In genomic region chr11:64867748-64868462, GRCh38 we compare ENCODE assay signal across 8 cellular contexts. TPM values are rescaled to one million over a fixed set of nuclear protein-coding genes. Genes with fewer than 3 reads are reported as not detected.
DNase-seq lines count a peak whose midpoint lies in the region; ATAC-seq, FAIRE-seq and TF ChIP-seq lines count a peak whose summit lies in the region.

No MANE protein-coding gene starts in this region.

- peak overlapping the region; percentile 93 for H3K27ac Mint-ChIP-seq in CD4-positive, alpha-beta T cell
- H3K27ac Mint-ChIP-seq in osteocyte (ENCODE audit: unreplicated experiment): peak overlapping the region; percentile 7

- H3K27me3 ChIP-seq in CD4-positive, alpha-beta T cell (ENCODE audit: control insufficient read depth, insufficient read depth, low read length): no peaks in the 10 kb centered on the region
- H3K27me3 ChIP-seq in OCI-LY1 (ENCODE audit: insufficient read depth, low read length) (no peaks in the 10 kb centered on the region), bronchial epithelial cell (ENCODE audit: control insufficient read depth, insufficient read depth, low read length) (no peaks in the 10 kb centered on the region)

- DNase-seq in CD4-positive, alpha-beta T cell: no peak
- DNase-seq in bronchial epithelial cell (ENCODE audit: low read depth) (peak; percentile 82), osteocyte (ENCODE audit: extremely low spot score, unreplicated experiment) (no peak), Ammon's horn (ENCODE audit: low spot score) (no peak), KBM-7 (no peak), NCI-H446 treated with DMSO at 0.1 percent for 48 hours (lab: John Stamatoyannopoulos, UW) (no peak)

- peak overlapping the region; percentile 70 for H3K27ac ChIP-seq in CD4-positive, alpha-beta T cell (ENCODE audit: low read depth, low read length)
- peak overlapping the region; percentile 96 for H3K27ac ChIP-seq in OCI-LY1 (ENCODE audit: low read depth, low read length, poor library complexity, severe bottlenecking)

- H3K36me3 Mint-ChIP-seq in CD4-positive, alpha-beta T cell (ENCODE audit: low read depth): peaks cover 70% of the 10 kb centered on the region
- peaks cover 14% of the 10 kb centered on the region for H3K36me3 Mint-ChIP-seq in osteocyte (ENCODE audit: unreplicated experiment)

- no peaks in the 10 kb centered on the region for H3K27me3 Mint-ChIP-seq in CD4-positive, alpha-beta T cell
- no peaks in the 10 kb centered on the region for H3K27me3 Mint-ChIP-seq in osteocyte (ENCODE audit: unreplicated experiment)

- CTCF ChIA-PET in CD4-positive, alpha-beta T cell (lab: Charles Lee): interaction anchor here (2.3 to 3.7 kb wide), 6 partner anchors 9 to 23 kb away, joined by 8 to 26 read pairs (median 16); partner anchors contain the start of genes CDC42BPG and EHD1

- intact Hi-C loops in CD4-positive, alpha-beta T cell (cut with DNase I, micrococcal nuclease): loop anchor here (1.0 to 10.0 kb wide), 2 partner anchors 15 to 93 kb away; partner anchors contain the start of gene SF1 (in 1 of the 2)

- H3K4me2 ChIP-seq in OCI-LY1 (ENCODE audit: low read length): 0 out of 2 replicates have a peak overlapping the region, but pooled peaks have one; percentile 70

- no peak for FAIRE-seq in bronchial epithelial cell (lab: Jason Lieb, UNC)

- peaks cover 93% of the 10 kb centered on the region for H3K4me1 ChIP-seq in OCI-LY1 (ENCODE audit: insufficient read depth, low read length, severe bottlenecking)

- peaks cover 7% of the 10 kb centered on the region; the same call in 1 of the 2 replicates for H3F3A ChIP-seq in OCI-LY1 (ENCODE audit: insufficient read depth, low read length)

- H3K36me3 ChIP-seq in OCI-LY1 (ENCODE audit: insufficient read depth, low read length): peaks cover 61% of the 10 kb centered on the region
- H3K36me3 ChIP-seq in bronchial epithelial cell (ENCODE audit: control insufficient read depth, insufficient read depth, low read length): peaks cover 10% of the 10 kb centered on the region

- peaks cover 94% of the 10 kb centered on the region for H3K4me1 Mint-ChIP-seq in CD4-positive, alpha-beta T cell (ENCODE audit: low read depth)
- H3K4me1 Mint-ChIP-seq in osteocyte (ENCODE audit: unreplicated experiment): peaks cover 70% of the 10 kb centered on the region

- in situ Hi-C loops in KBM-7 (cut with MboI; ENCODE audit: low pct_unique_long_range_greater_than_20kb, low sequenced_read_pairs): no loop called here

- H3K4me3 Mint-ChIP-seq in CD4-positive, alpha-beta T cell: peak overlapping the region; percentile 82
- H3K4me3 Mint-ChIP-seq in osteocyte (ENCODE audit: unreplicated experiment): no peak overlapping the region

- no peak for TF ChIP-seq CTCF in CD4-positive, alpha-beta T cell (IDR thresholded peaks at IDR 0.05)
- TF ChIP-seq CTCF in OCI-LY1 (IDR thresholded peaks at IDR 0.05; ENCODE audit: low read length) (no peak), bronchial epithelial cell (IDR thresholded peaks at IDR 0.05; ENCODE audit: insufficient read depth, low read length, severe bottlenecking) (no peak), osteocyte (IDR thresholded peaks at IDR 0.05) (no peak)

- peaks cover 19% of the 10 kb centered on the region; the same call in 1 of the 2 replicates for H3K79me2 ChIP-seq in OCI-LY1 (ENCODE audit: insufficient read depth, low read length)

- H3K4me3 ChIP-seq in OCI-LY1 (ENCODE audit: low read depth, low read length, poor library complexity, severe bottlenecking): no peak overlapping the region
- no peak overlapping the region for H3K4me3 ChIP-seq in bronchial epithelial cell (ENCODE audit: low read depth, low read length)

- H3K9me2 ChIP-seq in OCI-LY1 (ENCODE audit: low read depth, low read length): no peaks in the 10 kb centered on the region

- H3K9me3 ChIP-seq in CD4-positive, alpha-beta T cell (ENCODE audit: control insufficient read depth, low read length): no peaks in the 10 kb centered on the region
- H3K9me3 ChIP-seq in OCI-LY1 (ENCODE audit: low read length): no peaks in the 10 kb centered on the region

- H2AFZ ChIP-seq in OCI-LY1 (ENCODE audit: low read length): no peak overlapping the region

- POLR2A ChIA-PET in CD4-positive, alpha-beta T cell (lab: Charles Lee): interaction anchor here (0.7 to 27.2 kb wide), 6 partner anchors 8 to 1493 kb away, joined by 3 to 767 read pairs (median 46); partner anchors contain the start of genes EHD1 and RASGRP2

- H4K20me1 ChIP-seq in OCI-LY1 (ENCODE audit: insufficient read depth, low read length): no peaks in the 10 kb centered on the region

- no peak for ATAC-seq in CD4-positive, alpha-beta T cell (ENCODE audit: poor library complexity)
- no peak for ATAC-seq in GM18868 (IDR thresholded peaks at IDR 0.05; ENCODE audit: unreplicated experiment)

- H3K9me3 Mint-ChIP-seq in CD4-positive, alpha-beta T cell: no peaks in the 10 kb centered on the region
- no peaks in the 10 kb centered on the region for H3K9me3 Mint-ChIP-seq in osteocyte (ENCODE audit: unreplicated experiment)

- peak overlapping the region; percentile 70; the same call in 1 of the 2 replicates for H3K9ac ChIP-seq in OCI-LY1 (ENCODE audit: low read length)

RNA-seq across cellular contexts. Expression of gene EHD1, which starts 10.5 kb away (rescaled TPM):
- total RNA-seq in CD4-positive, alpha-beta T cell: 100 to 1,000 TPM; 132 to 139 TPM
- total RNA-seq in bronchial epithelial cell (32.9 and 40.7 TPM in 2 replicates), osteocyte (57.4 and 61.0 TPM in 2 replicates)

RNA-seq across cellular contexts. Expression of gene CDC42BPG, which starts 23.5 kb away (rescaled TPM):
- 1 to 10 TPM; 6.9 to 9.7 TPM for total RNA-seq in CD4-positive, alpha-beta T cell
- total RNA-seq in bronchial epithelial cell: 16.6 and 23.0 TPM in 2 replicates
- 0.68 and 1.7 TPM in 2 replicates for total RNA-seq in osteocyte

RNA-seq across cellular contexts. Expression of gene ATG2A, which starts 49.1 kb away (rescaled TPM):
- total RNA-seq in CD4-positive, alpha-beta T cell: 100 to 1,000 TPM; 189 to 198 TPM
- total RNA-seq in bronchial epithelial cell (6.1 and 7.8 TPM in 2 replicates), osteocyte (23.6 and 28.7 TPM in 2 replicates)

RNA-seq across cellular contexts. Expression of gene PPP2R5B, which starts 56.6 kb away (rescaled TPM):
- total RNA-seq in CD4-positive, alpha-beta T cell: 10 to 100 TPM; 16.8 to 18.3 TPM
- 8.2 and 14.3 TPM in 2 replicates for total RNA-seq in bronchial epithelial cell
- 21.3 and 26.8 TPM in 2 replicates for total RNA-seq in osteocyte

RNA-seq across cellular contexts. Expression of gene MEN1, which starts 57.6 kb away (rescaled TPM):
- total RNA-seq in CD4-positive, alpha-beta T cell: 10 to 100 TPM; 16.4 to 17.7 TPM
- total RNA-seq in bronchial epithelial cell (5.5 and 8.3 TPM in 2 replicates), osteocyte (27.1 and 29.2 TPM in 2 replicates)
